In genomic region chr10:33107953-33108352, GRCh38 we compare ENCODE assay signal across 15 cellular contexts.
DNase-seq lines count a peak whose midpoint lies in the region; ATAC-seq and TF ChIP-seq lines count a peak whose summit lies in the region.
"Had no signal": no experiment of that assay in that cellular context is flagged by ENCODE, and none has a peak within 500 bp of the region (broad histone marks: within the 10 kb centered on the region; RNA-seq: fewer than 3 reads in every experiment).

No MANE protein-coding gene starts in this region.

- no peak overlapping the region for H3K4me3 ChIP-seq in heart left ventricle

- intact Hi-C loops in heart left ventricle (cut with DNase I) (no loop called here), left cardiac atrium (cut with DNase I) (no loop called here)
- intact Hi-C loops in activated CD4-positive, alpha-beta memory T cell treated with anti-CD3 and anti-CD28 coated beads for 36 hours (cut with micrococcal nuclease): no loop called here

- ATAC-seq in heart left ventricle (peak in 2 of 4 donors; percentile 18 to 22), left cardiac atrium (no peak), GM18498 (IDR thresholded peaks at IDR 0.05; ENCODE audit: unreplicated experiment) (no peak)
- ATAC-seq: Panc1 had no signal

- H3K27me3 Mint-ChIP-seq in activated CD4-positive, alpha-beta memory T cell treated with anti-CD3 and anti-CD28 coated beads for 36 hours: peaks cover 3% of the 10 kb centered on the region
- no peaks in the 10 kb centered on the region for H3K27me3 Mint-ChIP-seq in neural crest cell (ENCODE audit: low read depth)

- POLR2A ChIA-PET in activated CD4-positive, alpha-beta memory T cell treated with anti-CD3 and anti-CD28 coated beads for 36 hours (lab: Charles Lee): interaction anchor here (0.6 to 1.0 kb wide), 3 partner anchors 8 to 427 kb away, joined by 3 to 4 read pairs (median 3); no protein-coding TSS in a partner anchor
- POLR2A ChIA-PET in RWPE1 (lab: Yijun Ruan, JAX; ENCODE audit: low non-redundant PET): no interaction called here

- no peak overlapping the region for H3K4me3 Mint-ChIP-seq in activated CD4-positive, alpha-beta memory T cell treated with anti-CD3 and anti-CD28 coated beads for 36 hours
- no peak overlapping the region for H3K4me3 Mint-ChIP-seq in neural crest cell

- TF ChIP-seq CTCF in heart left ventricle (IDR thresholded peaks at IDR 0.05): no peak
- no peak for TF ChIP-seq CTCF in neural crest cell (conservative IDR thresholded peaks at IDR 0.05)
- no peak for TF ChIP-seq CTCF in RWPE1 (conservative IDR thresholded peaks at IDR 0.05; ENCODE audit: low read depth)

- H3K36me3 Mint-ChIP-seq in activated CD4-positive, alpha-beta memory T cell treated with anti-CD3 and anti-CD28 coated beads for 36 hours: peaks cover 27% of the 10 kb centered on the region
- peaks cover 11% of the 10 kb centered on the region for H3K36me3 Mint-ChIP-seq in neural crest cell (ENCODE audit: low read depth)

- H3K36me3 ChIP-seq in heart left ventricle: no peaks in the 10 kb centered on the region

- DNase-seq in heart left ventricle (no peak), left cardiac atrium (no peak), ELF-1 (ENCODE audit: low read depth, low spot score) (peak; percentile 40), neural crest cell (ENCODE audit: low read depth, low spot score) (no peak), RWPE1 (ENCODE audit: low spot score) (no peak), NCI-H1092 treated with DMSO at 0.1 percent for 48 hours (lab: John Stamatoyannopoulos, UW) (no peak)
- DNase-seq in activated CD4-positive, alpha-beta memory T cell treated with anti-CD3 and anti-CD28 coated beads for 36 hours: no peak
- DNase-seq: DMS 273 treated with DMSO at 0.1 percent for 48 hours, NCI-H1436 treated with DMSO at 0.1 percent for 48 hours, NCI-H2081, NCI-H748 treated with DMSO at 0.1 percent for 48 hours, SHP77 had no signal

- peaks cover 78% of the 10 kb centered on the region for H3K4me1 Mint-ChIP-seq in activated CD4-positive, alpha-beta memory T cell treated with anti-CD3 and anti-CD28 coated beads for 36 hours (ENCODE audit: low read depth)
- peaks cover 53% of the 10 kb centered on the region for H3K4me1 Mint-ChIP-seq in neural crest cell

- CTCF ChIA-PET in activated CD4-positive, alpha-beta memory T cell treated with anti-CD3 and anti-CD28 coated beads for 36 hours (lab: Charles Lee): no interaction called here
- CTCF ChIA-PET in RWPE1 (lab: Yijun Ruan, JAX): interaction anchor here (0.7 kb wide), 1 partner anchor 26 kb away, joined by 3 read pairs; no protein-coding TSS in a partner anchor

- TF ChIP-seq POLR2A in heart left ventricle (IDR thresholded peaks at IDR 0.05): no peak

- H3K9me3 Mint-ChIP-seq in activated CD4-positive, alpha-beta memory T cell treated with anti-CD3 and anti-CD28 coated beads for 36 hours: peaks cover 17% of the 10 kb centered on the region
- H3K9me3 Mint-ChIP-seq in neural crest cell: peaks cover 13% of the 10 kb centered on the region

- H3K27ac Mint-ChIP-seq in activated CD4-positive, alpha-beta memory T cell treated with anti-CD3 and anti-CD28 coated beads for 36 hours: peak overlapping the region; percentile 26
- H3K27ac Mint-ChIP-seq in neural crest cell (ENCODE audit: unreplicated experiment): peak overlapping the region; percentile 79

- 79 to 87% (median 82%) methylated on average over 4 of the region's 4 CpGs for WGBS in heart left ventricle, 4 donors

- H3K27ac ChIP-seq in heart left ventricle (peak overlapping the region in 8 of 12 donors; percentile 2 to 80 (median 48)), RWPE1 (no peak overlapping the region)
- H3K27ac ChIP-seq: KMS-11 had no signal

- H3K27me3 ChIP-seq in heart left ventricle: no peaks in the 10 kb centered on the region

- peaks cover 0 to 12% (median 0%) of the 10 kb centered on the region in 12 donors for H3K9me3 ChIP-seq in heart left ventricle

- peaks cover 0 to 31% (median 3%) of the 10 kb centered on the region in 12 donors for H3K4me1 ChIP-seq in heart left ventricle
